Comparison of ENCODE assay signal across 17 cellular contexts in genomic region chr4:41185614-41186609, GRCh38. TPM values are rescaled to one million over a fixed set of nuclear protein-coding genes. Genes with fewer than 3 reads are reported as not detected.
DNase-seq lines count a peak whose midpoint lies in the region; ATAC-seq and TF ChIP-seq lines count a peak whose summit lies in the region.
"Had no signal": no experiment of that assay in that cellular context is flagged by ENCODE, and none has a peak within 500 bp of the region (broad histone marks: within the 10 kb centered on the region; RNA-seq: fewer than 3 reads in every experiment).

No MANE protein-coding gene starts in this region.

- peaks cover 13% of the 10 kb centered on the region for H3F3A ChIP-seq in GM23248 (ENCODE audit: insufficient read depth)

- H3K27ac ChIP-seq in GM23248 = peak overlapping the region; percentile 45
- peak overlapping the region; percentile 43 for H3K27ac ChIP-seq in brain microvascular endothelial cell
- H3K27ac ChIP-seq in hepatocyte = peak overlapping the region; percentile 14
- no peak overlapping the region for H3K27ac ChIP-seq in heart left ventricle
- H3K27ac ChIP-seq: BLaER1, cardiac muscle cell had no signal

- in situ Hi-C loops in GM23248 (cut with MboI) = no loop called here
- in situ Hi-C loops in brain microvascular endothelial cell (cut with HindIII; ENCODE audit: low pct_ligation_motif_present, low sequenced_read_pairs) = no loop called here

- no peaks in the 10 kb centered on the region for H4K20me1 ChIP-seq in GM23248 (ENCODE audit: insufficient read depth)
- H4K20me1 ChIP-seq in hepatocyte (ENCODE audit: insufficient read depth, poor library complexity, severe bottlenecking) = no peaks in the 10 kb centered on the region
- H4K20me1 ChIP-seq: BLaER1 had no signal

- H3K36me3 ChIP-seq in GM23248 (ENCODE audit: low read depth) (no peaks in the 10 kb centered on the region), brain microvascular endothelial cell (replicated peaks) (peaks cover 4% of the 10 kb centered on the region), hepatocyte (replicated peaks; ENCODE audit: insufficient read depth, low read depth) (no peaks in the 10 kb centered on the region), heart left ventricle (no peaks in the 10 kb centered on the region)
- H3K36me3 ChIP-seq: cardiac muscle cell, esophagus muscularis mucosa had no signal

- H3K9me3 ChIP-seq in GM23248 (ENCODE audit: low read depth) (no peaks in the 10 kb centered on the region), hepatocyte (ENCODE audit: low read depth) (no peaks in the 10 kb centered on the region), heart left ventricle (peaks cover 0 to 5% (median 0%) of the 10 kb centered on the region in 12 donors)
- H3K9me3 ChIP-seq: esophagus muscularis mucosa had no signal

- H3K4me1 ChIP-seq in GM23248 (ENCODE audit: insufficient read depth) (peaks cover 20% of the 10 kb centered on the region), hepatocyte (ENCODE audit: insufficient read depth) (peaks cover 20% of the 10 kb centered on the region), heart left ventricle (peaks cover 0 to 33% (median 17%) of the 10 kb centered on the region in 12 donors)

- peak overlapping the region; percentile 42 for H3K9ac ChIP-seq in GM23248
- H3K9ac ChIP-seq: BLaER1 had no signal

- H3K9me2 ChIP-seq in GM23248 (ENCODE audit: insufficient read depth) (no peaks in the 10 kb centered on the region), hepatocyte (replicated peaks; ENCODE audit: insufficient read depth) (no peaks in the 10 kb centered on the region)

- ATAC-seq in GM18511 (IDR thresholded peaks at IDR 0.05; ENCODE audit: unreplicated experiment) (no peak), heart left ventricle (no peak)
- ATAC-seq: activated CD8-positive, alpha-beta T cell treated with anti-CD3 and anti-CD28 coated beads, Interleukin-2, amount 10 ng/mL, durations not matched to agents 7 days and 5 days; right cardiac atrium; Right ventricle myocardium inferior had no signal

- peaks cover 100% of the 10 kb centered on the region for H3K79me2 ChIP-seq in GM23248 (ENCODE audit: insufficient read depth)
- peaks cover 95% of the 10 kb centered on the region for H3K79me2 ChIP-seq in hepatocyte

- H3K4me2 ChIP-seq in GM23248 (ENCODE audit: unreplicated experiment) (peak overlapping the region; percentile 90), hepatocyte (peak overlapping the region; percentile 53)
- H3K4me2 ChIP-seq: BLaER1 had no signal

- no peak for TF ChIP-seq CTCF in brain microvascular endothelial cell (IDR thresholded peaks at IDR 0.05; ENCODE audit: low read depth, low read length, missing control alignments)
- no peak for TF ChIP-seq CTCF in hepatocyte (IDR thresholded peaks at IDR 0.05; ENCODE audit: poor library complexity)
- TF ChIP-seq CTCF in heart left ventricle (IDR thresholded peaks at IDR 0.05) = no peak

- no peak for TF ChIP-seq POLR2A in heart left ventricle (IDR thresholded peaks at IDR 0.05)

- H3K27me3 ChIP-seq in GM23248 (replicated peaks; ENCODE audit: insufficient read depth) (no peaks in the 10 kb centered on the region), brain microvascular endothelial cell (replicated peaks) (no peaks in the 10 kb centered on the region), hepatocyte (no peaks in the 10 kb centered on the region), heart left ventricle (no peaks in the 10 kb centered on the region)
- H3K27me3 ChIP-seq: BLaER1, cardiac muscle cell, esophagus muscularis mucosa had no signal

- H2AFZ ChIP-seq in GM23248 = no peak overlapping the region
- no peak overlapping the region for H2AFZ ChIP-seq in hepatocyte

- WGBS in GM23248 (ENCODE audit: low coverage in 1 of 2, low lambda C conversion rate in 2 of 2, missing lambda C conversion rate in 2 of 2), 2 experiments = 15 to 20% methylated on average over 5 of the region's 5 CpGs
- 61% methylated on average over 5 of the region's 5 CpGs for WGBS in hepatocyte (ENCODE audit: low lambda C conversion rate, missing lambda C conversion rate)
- 62 to 80% (median 67%) methylated on average over 5 of the region's 5 CpGs for WGBS in heart left ventricle, 4 donors

- H3K4me3 ChIP-seq in GM23248 = peak overlapping the region; percentile 60
- H3K4me3 ChIP-seq in brain microvascular endothelial cell (ENCODE audit: low read depth, low read length) = no peak overlapping the region
- no peak overlapping the region for H3K4me3 ChIP-seq in hepatocyte
- no peak overlapping the region for H3K4me3 ChIP-seq in heart left ventricle
- H3K4me3 ChIP-seq: BLaER1, cardiac muscle cell had no signal

- DNase-seq in GM23248 (peak; percentile 29), brain microvascular endothelial cell (no peak), hepatocyte (ENCODE audit: low spot score) (peak; percentile 30), renal cortical epithelial cell (ENCODE audit: low read depth) (peak; percentile 98), hepatic stellate cell (ENCODE audit: low spot score) (no peak), heart left ventricle (no peak)
- DNase-seq in effector CD4-positive, alpha-beta T cell = no peak
- DNase-seq: activated CD8-positive, alpha-beta T cell treated with anti-CD3 and anti-CD28 coated beads, Interleukin-2, amount 10 ng/mL, durations not matched to agents 7 days and 5 days; DND-41; NCI-H1092; right cardiac atrium; stimulated activated naive CD4-positive, alpha-beta T cell treated with Interleukin-2 at 50 U/mL for 16 hours had no signal

- intact Hi-C loops in heart left ventricle (cut with DNase I) = no loop called here

RNA-seq across cellular contexts. Expression of gene APBB2, which starts 28.4 kb away (rescaled TPM):
- total RNA-seq in GM23248 (2014; rRNA removed; shearing (Covaris generic)) = 61.0 and 83.8 TPM in 2 replicates
- polyA plus RNA-seq in GM23248 (2016; fragmentation: Nextera tagmentation; extraction: Ambion mirVana) = 22.0 and 24.1 TPM in 2 replicates
- total RNA-seq in hepatocyte = 47.5 and 50.1 TPM in 2 replicates
- polyA plus RNA-seq in hepatocyte = 23.4 and 28.1 TPM in 2 replicates
- 49.5 and 144 TPM in 2 replicates for total RNA-seq in renal cortical epithelial cell
- total RNA-seq in heart left ventricle = 10 to 100 TPM; 19.1 to 39.1 (median 32.1) TPM
- 1 to 10 TPM; 8.6 to 9.4 TPM for polyA plus RNA-seq in heart left ventricle

Comparison
In these comparisons a context has a peak if more than half of its experiments do, and no peak if none do; other contexts are left out.
1. DNase-seq: peak in GM23248 (single experiment), hepatocyte (single experiment) and renal cortical epithelial cell (single experiment); none in brain microvascular endothelial cell (single experiment), hepatic stellate cell (single experiment), effector CD4-positive, alpha-beta T cell (single experiment) and heart left ventricle (0 of 5).
2. H3K27ac ChIP-seq: peak in GM23248 (single experiment), brain microvascular endothelial cell (single experiment) and hepatocyte (single experiment); none in heart left ventricle (0 of 12).